ENCODE assay signal across 1 cellular context in the genomic region with DNA sequence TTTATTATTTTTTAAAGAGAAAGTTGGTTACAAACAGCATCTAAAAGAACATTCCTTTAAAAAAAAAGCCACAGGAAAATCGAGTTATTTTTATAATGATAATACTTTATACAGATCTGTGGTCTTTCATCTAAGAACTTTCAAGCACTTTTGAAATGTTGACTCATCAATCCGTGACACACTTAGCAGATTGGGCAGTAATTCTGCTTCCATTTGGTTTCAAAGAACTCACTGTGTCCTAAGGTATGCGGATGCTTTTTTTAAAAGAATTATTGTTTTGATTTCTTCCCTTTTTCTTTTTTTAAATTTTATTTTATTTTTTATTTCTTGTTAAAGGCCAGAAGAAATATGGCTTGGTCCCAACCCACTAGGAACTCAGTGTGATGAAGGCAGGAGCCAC.
A peak's percentile ranks its signal among the peaks of the same experiment; 100 is the strongest.
TF ChIP-seq lines count a peak whose summit lies in the region.

No MANE protein-coding gene starts in this region.

TF ChIP-seq in HepG2, 621 proteins besides CTCF, POLR2A, EP300 and RAD21 (continued from another document):
- TF ChIP-seq ZBTB39 (CRISPR knock-in tag; IDR thresholded peaks at IDR 0.05), result no peak
- no peak for TF ChIP-seq ZNF44 (CRISPR knock-in tag; IDR thresholded peaks at IDR 0.05)
- TF ChIP-seq ZNF10 (CRISPR knock-in tag; IDR thresholded peaks at IDR 0.05; ENCODE audit: borderline replicate concordance, low read depth), result no peak
- no peak for TF ChIP-seq NKX3-1 (CRISPR knock-in tag; IDR thresholded peaks at IDR 0.05)
- TF ChIP-seq MAFF (IDR thresholded peaks at IDR 0.05; ENCODE audit: low read depth, low read length), result 0 out of 2 replicates have a peak, but pooled peaks have one; percentile 24
- TF ChIP-seq CEBPG (CRISPR knock-in tag; IDR thresholded peaks at IDR 0.05), result no peak
- TF ChIP-seq, protein P1, sequence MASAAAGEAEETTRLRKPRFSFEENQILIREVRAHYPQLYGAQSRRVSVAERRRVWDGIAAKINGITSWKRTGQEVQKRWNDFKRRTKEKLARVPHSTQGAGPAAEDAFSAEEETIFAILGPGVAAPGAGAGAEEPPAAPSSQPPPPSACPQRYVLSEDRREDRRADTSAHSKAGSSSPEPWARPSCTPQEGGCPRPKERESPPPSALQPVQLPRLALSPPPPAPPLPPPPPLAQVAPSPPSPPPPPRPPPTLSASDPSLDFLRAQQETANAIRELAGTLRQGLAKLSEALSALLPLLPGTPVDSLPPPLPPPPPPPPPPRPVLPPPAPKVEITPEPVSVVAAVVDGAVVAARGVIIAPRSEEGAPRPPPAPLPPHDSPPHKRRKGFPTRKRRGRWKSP (CRISPR knock-in tag; IDR thresholded peaks at IDR 0.05), result no peak
- TF ChIP-seq, protein P2, sequence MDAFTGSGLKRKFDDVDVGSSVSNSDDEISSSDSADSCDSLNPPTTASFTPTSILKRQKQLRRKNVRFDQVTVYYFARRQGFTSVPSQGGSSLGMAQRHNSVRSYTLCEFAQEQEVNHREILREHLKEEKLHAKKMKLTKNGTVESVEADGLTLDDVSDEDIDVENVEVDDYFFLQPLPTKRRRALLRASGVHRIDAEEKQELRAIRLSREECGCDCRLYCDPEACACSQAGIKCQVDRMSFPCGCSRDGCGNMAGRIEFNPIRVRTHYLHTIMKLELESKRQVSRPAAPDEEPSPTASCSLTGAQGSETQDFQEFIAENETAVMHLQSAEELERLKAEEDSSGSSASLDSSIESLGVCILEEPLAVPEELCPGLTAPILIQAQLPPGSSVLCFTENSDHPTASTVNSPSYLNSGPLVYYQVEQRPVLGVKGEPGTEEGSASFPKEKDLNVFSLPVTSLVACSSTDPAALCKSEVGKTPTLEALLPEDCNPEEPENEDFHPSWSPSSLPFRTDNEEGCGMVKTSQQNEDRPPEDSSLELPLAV (CRISPR knock-in tag; conservative IDR thresholded peaks at IDR 0.05; ENCODE audit: low read depth), result no peak
- 0 out of 4 replicates have a peak, but pooled peaks of 1 of the 2 experiments have one; percentile 16 for TF ChIP-seq MAFK (conservative IDR thresholded peaks at IDR 0.05 in 1 of 2, IDR thresholded peaks at IDR 0.05 in 1 of 2; ENCODE audit: low read length in 2 of 2)
- TF ChIP-seq, protein P3, sequence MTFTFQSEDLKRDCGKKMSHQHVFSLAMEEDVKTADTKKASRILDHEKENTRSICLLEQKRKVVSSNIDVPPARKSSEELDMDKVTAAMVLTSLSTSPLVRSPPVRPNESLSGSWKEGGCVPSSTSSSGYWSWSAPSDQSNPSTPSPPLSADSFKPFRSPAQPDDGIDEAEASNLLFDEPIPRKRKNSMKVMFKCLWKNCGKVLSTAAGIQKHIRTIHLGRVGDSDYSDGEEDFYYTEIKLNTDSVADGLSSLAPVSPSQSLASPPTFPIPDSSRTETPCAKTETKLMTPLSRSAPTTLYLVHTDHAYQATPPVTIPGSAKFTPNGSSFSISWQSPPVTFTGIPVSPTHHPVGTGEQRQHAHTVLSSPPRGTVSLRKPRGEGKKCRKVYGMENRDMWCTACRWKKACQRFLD (CRISPR knock-in tag; IDR thresholded peaks at IDR 0.05; ENCODE audit: borderline replicate concordance), result no peak
- no peak for TF ChIP-seq GATAD2A (CRISPR knock-in tag; IDR thresholded peaks at IDR 0.05)
- no peak for TF ChIP-seq MBNL3 (CRISPR knock-in tag; conservative IDR thresholded peaks at IDR 0.05)
- TF ChIP-seq NCOA5 (CRISPR knock-in tag; IDR thresholded peaks at IDR 0.05), result no peak
- TF ChIP-seq ZNF615 (CRISPR knock-in tag; IDR thresholded peaks at IDR 0.05; ENCODE audit: borderline replicate concordance), result no peak
- no peak for TF ChIP-seq ATRX (CRISPR knock-in tag; IDR thresholded peaks at IDR 0.05; ENCODE audit: borderline replicate concordance)
- TF ChIP-seq MED13 (CRISPR knock-in tag; IDR thresholded peaks at IDR 0.05), result no peak
